ENCODE assay signal across 1 cellular context in the genomic region with DNA sequence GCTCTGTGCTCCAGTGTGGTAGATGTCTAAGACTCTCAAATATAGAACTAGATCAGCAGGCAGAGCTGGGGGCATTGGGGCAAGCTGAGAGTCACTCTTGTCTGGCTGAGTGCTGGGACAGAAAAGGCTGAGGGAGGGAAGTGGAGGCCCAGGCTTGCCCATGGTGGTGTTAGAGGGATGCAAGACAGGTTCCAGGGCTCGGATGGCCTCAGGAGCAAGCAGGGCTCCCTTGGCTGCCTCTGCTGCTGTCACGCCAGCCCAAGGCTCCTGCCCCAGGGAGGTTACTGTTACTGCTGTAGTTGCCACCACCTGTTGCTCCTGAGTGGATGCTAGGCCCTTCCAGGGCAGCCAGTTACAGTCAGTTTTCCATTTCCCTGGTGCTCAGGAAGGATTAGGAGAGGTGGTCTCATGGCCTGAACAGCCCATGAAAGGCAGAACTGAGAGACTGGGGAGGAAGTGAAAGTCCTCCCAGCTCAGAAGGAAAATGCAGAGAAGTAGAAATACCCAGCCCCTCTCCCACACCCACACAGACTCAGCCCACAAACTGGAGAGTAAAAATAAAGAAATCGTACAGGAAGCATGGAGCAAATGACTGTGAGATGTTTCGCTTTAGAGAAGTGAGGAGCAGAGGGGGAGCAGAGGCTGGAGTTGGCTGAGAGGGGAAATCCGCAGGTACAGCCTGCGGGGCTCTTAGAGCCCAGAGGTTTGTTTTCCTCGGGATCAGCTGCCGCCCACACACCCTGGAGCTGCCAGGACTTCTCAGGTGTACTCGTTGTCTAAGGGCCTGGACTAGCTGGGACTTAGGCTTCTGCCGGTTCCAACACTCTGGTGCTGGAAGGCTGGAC.
TF ChIP-seq lines count a peak whose summit lies in the region.

No MANE protein-coding gene starts in this region.

TF ChIP-seq in GM12878, 131 proteins besides CTCF, POLR2A, EP300 and RAD21 (continued from another document and continues in another):
- no peak for TF ChIP-seq ASH2L (IDR thresholded peaks at IDR 0.05; ENCODE audit: borderline replicate concordance, low read depth)
- TF ChIP-seq SP1 (IDR thresholded peaks at IDR 0.05; ENCODE audit: low read depth, low read length), result peak; percentile 50
- TF ChIP-seq SREBF1 (IDR thresholded peaks at IDR 0.05; ENCODE audit: low read length), result no peak
- TF ChIP-seq NFIC (IDR thresholded peaks at IDR 0.05; ENCODE audit: low read depth, low read length), result peak; percentile 99
- no peak for TF ChIP-seq MYB (IDR thresholded peaks at IDR 0.05; ENCODE audit: borderline replicate concordance, low read depth, low read length)
- TF ChIP-seq CREB1 (IDR thresholded peaks at IDR 0.05; ENCODE audit: low read depth), result peak; percentile 42
- TF ChIP-seq, protein P1, sequence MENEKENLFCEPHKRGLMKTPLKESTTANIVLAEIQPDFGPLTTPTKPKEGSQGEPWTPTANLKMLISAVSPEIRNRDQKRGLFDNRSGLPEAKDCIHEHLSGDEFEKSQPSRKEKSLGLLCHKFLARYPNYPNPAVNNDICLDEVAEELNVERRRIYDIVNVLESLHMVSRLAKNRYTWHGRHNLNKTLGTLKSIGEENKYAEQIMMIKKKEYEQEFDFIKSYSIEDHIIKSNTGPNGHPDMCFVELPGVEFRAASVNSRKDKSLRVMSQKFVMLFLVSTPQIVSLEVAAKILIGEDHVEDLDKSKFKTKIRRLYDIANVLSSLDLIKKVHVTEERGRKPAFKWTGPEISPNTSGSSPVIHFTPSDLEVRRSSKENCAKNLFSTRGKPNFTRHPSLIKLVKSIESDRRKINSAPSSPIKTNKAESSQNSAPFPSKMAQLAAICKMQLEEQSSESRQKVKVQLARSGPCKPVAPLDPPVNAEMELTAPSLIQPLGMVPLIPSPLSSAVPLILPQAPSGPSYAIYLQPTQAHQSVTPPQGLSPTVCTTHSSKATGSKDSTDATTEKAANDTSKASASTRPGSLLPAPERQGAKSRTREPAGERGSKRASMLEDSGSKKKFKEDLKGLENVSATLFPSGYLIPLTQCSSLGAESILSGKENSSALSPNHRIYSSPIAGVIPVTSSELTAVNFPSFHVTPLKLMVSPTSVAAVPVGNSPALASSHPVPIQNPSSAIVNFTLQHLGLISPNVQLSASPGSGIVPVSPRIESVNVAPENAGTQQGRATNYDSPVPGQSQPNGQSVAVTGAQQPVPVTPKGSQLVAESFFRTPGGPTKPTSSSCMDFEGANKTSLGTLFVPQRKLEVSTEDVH (IDR thresholded peaks at IDR 0.05; ENCODE audit: low read depth, partially characterized antibody), result peak; percentile 22
- TF ChIP-seq GATAD2B (conservative IDR thresholded peaks at IDR 0.05; ENCODE audit: low read depth), result peak; percentile 95
- peak in 1 of 2 experiments; percentile 91; a peak in 2 of 4 replicates for TF ChIP-seq ETV6 (conservative IDR thresholded peaks at IDR 0.05 in 1 of 2, IDR thresholded peaks at IDR 0.05 in 1 of 2; ENCODE audit: borderline replicate concordance in 1 of 2, low read depth in 1 of 2)
- TF ChIP-seq, protein P2, sequence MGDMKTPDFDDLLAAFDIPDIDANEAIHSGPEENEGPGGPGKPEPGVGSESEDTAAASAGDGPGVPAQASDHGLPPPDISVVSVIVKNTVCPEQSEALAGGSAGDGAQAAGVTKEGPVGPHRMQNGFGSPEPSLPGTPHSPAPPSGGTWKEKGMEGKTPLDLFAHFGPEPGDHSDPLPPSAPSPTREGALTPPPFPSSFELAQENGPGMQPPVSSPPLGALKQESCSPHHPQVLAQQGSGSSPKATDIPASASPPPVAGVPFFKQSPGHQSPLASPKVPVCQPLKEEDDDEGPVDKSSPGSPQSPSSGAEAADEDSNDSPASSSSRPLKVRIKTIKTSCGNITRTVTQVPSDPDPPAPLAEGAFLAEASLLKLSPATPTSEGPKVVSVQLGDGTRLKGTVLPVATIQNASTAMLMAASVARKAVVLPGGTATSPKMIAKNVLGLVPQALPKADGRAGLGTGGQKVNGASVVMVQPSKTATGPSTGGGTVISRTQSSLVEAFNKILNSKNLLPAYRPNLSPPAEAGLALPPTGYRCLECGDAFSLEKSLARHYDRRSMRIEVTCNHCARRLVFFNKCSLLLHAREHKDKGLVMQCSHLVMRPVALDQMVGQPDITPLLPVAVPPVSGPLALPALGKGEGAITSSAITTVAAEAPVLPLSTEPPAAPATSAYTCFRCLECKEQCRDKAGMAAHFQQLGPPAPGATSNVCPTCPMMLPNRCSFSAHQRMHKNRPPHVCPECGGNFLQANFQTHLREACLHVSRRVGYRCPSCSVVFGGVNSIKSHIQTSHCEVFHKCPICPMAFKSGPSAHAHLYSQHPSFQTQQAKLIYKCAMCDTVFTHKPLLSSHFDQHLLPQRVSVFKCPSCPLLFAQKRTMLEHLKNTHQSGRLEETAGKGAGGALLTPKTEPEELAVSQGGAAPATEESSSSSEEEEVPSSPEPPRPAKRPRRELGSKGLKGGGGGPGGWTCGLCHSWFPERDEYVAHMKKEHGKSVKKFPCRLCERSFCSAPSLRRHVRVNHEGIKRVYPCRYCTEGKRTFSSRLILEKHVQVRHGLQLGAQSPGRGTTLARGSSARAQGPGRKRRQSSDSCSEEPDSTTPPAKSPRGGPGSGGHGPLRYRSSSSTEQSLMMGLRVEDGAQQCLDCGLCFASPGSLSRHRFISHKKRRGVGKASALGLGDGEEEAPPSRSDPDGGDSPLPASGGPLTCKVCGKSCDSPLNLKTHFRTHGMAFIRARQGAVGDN (IDR thresholded peaks at IDR 0.05), result no peak
- TF ChIP-seq, protein P3, sequence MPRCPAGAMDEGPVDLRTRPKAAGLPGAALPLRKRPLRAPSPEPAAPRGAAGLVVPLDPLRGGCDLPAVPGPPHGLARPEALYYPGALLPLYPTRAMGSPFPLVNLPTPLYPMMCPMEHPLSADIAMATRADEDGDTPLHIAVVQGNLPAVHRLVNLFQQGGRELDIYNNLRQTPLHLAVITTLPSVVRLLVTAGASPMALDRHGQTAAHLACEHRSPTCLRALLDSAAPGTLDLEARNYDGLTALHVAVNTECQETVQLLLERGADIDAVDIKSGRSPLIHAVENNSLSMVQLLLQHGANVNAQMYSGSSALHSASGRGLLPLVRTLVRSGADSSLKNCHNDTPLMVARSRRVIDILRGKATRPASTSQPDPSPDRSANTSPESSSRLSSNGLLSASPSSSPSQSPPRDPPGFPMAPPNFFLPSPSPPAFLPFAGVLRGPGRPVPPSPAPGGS (IDR thresholded peaks at IDR 0.05; ENCODE audit: borderline replicate concordance, insufficient read depth, low read depth, low read length, poor library complexity, severe bottlenecking), result peak; percentile 98
- TF ChIP-seq, protein P4, sequence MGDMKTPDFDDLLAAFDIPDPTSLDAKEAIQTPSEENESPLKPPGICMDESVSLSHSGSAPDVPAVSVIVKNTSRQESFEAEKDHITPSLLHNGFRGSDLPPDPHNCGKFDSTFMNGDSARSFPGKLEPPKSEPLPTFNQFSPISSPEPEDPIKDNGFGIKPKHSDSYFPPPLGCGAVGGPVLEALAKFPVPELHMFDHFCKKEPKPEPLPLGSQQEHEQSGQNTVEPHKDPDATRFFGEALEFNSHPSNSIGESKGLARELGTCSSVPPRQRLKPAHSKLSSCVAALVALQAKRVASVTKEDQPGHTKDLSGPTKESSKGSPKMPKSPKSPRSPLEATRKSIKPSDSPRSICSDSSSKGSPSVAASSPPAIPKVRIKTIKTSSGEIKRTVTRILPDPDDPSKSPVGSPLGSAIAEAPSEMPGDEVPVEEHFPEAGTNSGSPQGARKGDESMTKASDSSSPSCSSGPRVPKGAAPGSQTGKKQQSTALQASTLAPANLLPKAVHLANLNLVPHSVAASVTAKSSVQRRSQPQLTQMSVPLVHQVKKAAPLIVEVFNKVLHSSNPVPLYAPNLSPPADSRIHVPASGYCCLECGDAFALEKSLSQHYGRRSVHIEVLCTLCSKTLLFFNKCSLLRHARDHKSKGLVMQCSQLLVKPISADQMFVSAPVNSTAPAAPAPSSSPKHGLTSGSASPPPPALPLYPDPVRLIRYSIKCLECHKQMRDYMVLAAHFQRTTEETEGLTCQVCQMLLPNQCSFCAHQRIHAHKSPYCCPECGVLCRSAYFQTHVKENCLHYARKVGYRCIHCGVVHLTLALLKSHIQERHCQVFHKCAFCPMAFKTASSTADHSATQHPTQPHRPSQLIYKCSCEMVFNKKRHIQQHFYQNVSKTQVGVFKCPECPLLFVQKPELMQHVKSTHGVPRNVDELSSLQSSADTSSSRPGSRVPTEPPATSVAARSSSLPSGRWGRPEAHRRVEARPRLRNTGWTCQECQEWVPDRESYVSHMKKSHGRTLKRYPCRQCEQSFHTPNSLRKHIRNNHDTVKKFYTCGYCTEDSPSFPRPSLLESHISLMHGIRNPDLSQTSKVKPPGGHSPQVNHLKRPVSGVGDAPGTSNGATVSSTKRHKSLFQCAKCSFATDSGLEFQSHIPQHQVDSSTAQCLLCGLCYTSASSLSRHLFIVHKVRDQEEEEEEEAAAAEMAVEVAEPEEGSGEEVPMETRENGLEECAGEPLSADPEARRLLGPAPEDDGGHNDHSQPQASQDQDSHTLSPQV (IDR thresholded peaks at IDR 0.05), result no peak
- no peak for TF ChIP-seq FOXK2 (IDR thresholded peaks at IDR 0.05)
- TF ChIP-seq FOS (IDR thresholded peaks at IDR 0.05; ENCODE audit: borderline replicate concordance, extremely low read depth, insufficient read length), result no peak
- peak; percentile 100 for TF ChIP-seq IKZF2 (IDR thresholded peaks at IDR 0.05)
- TF ChIP-seq, protein P5, sequence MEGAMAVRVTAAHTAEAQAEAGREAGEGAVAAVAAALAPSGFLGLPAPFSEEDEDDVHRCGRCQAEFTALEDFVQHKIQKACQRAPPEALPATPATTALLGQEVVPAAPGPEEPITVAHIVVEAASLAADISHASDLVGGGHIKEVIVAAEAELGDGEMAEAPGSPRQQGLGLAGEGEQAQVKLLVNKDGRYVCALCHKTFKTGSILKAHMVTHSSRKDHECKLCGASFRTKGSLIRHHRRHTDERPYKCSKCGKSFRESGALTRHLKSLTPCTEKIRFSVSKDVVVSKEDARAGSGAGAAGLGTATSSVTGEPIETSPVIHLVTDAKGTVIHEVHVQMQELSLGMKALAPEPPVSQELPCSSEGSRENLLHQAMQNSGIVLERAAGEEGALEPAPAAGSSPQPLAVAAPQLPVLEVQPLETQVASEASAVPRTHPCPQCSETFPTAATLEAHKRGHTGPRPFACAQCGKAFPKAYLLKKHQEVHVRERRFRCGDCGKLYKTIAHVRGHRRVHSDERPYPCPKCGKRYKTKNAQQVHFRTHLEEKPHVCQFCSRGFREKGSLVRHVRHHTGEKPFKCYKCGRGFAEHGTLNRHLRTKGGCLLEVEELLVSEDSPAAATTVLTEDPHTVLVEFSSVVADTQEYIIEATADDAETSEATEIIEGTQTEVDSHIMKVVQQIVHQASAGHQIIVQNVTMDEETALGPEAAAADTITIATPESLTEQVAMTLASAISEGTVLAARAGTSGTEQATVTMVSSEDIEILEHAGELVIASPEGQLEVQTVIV (IDR thresholded peaks at IDR 0.05; ENCODE audit: borderline replicate concordance, partially characterized antibody), result no peak
- no peak for TF ChIP-seq NR2C2 (IDR thresholded peaks at IDR 0.05; ENCODE audit: borderline replicate concordance, control insufficient read depth, insufficient read length, low read depth)
- no peak for TF ChIP-seq RFX5 (IDR thresholded peaks at IDR 0.05; ENCODE audit: low read depth, low read length)
- TF ChIP-seq CBX3 (IDR thresholded peaks at IDR 0.05; ENCODE audit: borderline replicate concordance, low read depth), result no peak
- TF ChIP-seq, protein P6, sequence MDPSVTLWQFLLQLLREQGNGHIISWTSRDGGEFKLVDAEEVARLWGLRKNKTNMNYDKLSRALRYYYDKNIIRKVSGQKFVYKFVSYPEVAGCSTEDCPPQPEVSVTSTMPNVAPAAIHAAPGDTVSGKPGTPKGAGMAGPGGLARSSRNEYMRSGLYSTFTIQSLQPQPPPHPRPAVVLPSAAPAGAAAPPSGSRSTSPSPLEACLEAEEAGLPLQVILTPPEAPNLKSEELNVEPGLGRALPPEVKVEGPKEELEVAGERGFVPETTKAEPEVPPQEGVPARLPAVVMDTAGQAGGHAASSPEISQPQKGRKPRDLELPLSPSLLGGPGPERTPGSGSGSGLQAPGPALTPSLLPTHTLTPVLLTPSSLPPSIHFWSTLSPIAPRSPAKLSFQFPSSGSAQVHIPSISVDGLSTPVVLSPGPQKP (IDR thresholded peaks at IDR 0.05; ENCODE audit: low read depth, low read length), result 0 out of 2 replicates have a peak, but pooled peaks have one; percentile 23
- no peak for TF ChIP-seq ZNF384 (IDR thresholded peaks at IDR 0.05; ENCODE audit: borderline replicate concordance, low read depth, low read length)
- TF ChIP-seq BMI1 (IDR thresholded peaks at IDR 0.05; ENCODE audit: borderline replicate concordance), result peak; percentile 80; the same call in 1 of the 2 replicates
- TF ChIP-seq ZNF217 (IDR thresholded peaks at IDR 0.05), result peak; percentile 84
- TF ChIP-seq YY1 (IDR thresholded peaks at IDR 0.05; ENCODE audit: low read depth, low read length), result 0 out of 2 replicates have a peak, but pooled peaks have one; percentile 10
- TF ChIP-seq, protein P7, sequence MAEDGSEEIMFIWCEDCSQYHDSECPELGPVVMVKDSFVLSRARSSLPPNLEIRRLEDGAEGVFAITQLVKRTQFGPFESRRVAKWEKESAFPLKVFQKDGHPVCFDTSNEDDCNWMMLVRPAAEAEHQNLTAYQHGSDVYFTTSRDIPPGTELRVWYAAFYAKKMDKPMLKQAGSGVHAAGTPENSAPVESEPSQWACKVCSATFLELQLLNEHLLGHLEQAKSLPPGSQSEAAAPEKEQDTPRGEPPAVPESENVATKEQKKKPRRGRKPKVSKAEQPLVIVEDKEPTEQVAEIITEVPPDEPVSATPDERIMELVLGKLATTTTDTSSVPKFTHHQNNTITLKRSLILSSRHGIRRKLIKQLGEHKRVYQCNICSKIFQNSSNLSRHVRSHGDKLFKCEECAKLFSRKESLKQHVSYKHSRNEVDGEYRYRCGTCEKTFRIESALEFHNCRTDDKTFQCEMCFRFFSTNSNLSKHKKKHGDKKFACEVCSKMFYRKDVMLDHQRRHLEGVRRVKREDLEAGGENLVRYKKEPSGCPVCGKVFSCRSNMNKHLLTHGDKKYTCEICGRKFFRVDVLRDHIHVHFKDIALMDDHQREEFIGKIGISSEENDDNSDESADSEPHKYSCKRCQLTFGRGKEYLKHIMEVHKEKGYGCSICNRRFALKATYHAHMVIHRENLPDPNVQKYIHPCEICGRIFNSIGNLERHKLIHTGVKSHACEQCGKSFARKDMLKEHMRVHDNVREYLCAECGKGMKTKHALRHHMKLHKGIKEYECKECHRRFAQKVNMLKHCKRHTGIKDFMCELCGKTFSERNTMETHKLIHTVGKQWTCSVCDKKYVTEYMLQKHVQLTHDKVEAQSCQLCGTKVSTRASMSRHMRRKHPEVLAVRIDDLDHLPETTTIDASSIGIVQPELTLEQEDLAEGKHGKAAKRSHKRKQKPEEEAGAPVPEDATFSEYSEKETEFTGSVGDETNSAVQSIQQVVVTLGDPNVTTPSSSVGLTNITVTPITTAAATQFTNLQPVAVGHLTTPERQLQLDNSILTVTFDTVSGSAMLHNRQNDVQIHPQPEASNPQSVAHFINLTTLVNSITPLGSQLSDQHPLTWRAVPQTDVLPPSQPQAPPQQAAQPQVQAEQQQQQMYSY (CRISPR knock-in tag; IDR thresholded peaks at IDR 0.05), result no peak
- peak; percentile 98 for TF ChIP-seq RUNX3 (IDR thresholded peaks at IDR 0.05; ENCODE audit: low read length)
- TF ChIP-seq, protein P8, sequence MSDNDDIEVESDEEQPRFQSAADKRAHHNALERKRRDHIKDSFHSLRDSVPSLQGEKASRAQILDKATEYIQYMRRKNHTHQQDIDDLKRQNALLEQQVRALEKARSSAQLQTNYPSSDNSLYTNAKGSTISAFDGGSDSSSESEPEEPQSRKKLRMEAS (IDR thresholded peaks at IDR 0.05; ENCODE audit: low read depth, low read length), result peak; percentile 14; the same call in 1 of the 2 replicates
- TF ChIP-seq RCOR1 (conservative IDR thresholded peaks at IDR 0.05; ENCODE audit: low read depth, low read length), result peak; percentile 90; the same call in 1 of the 2 replicates
- peak; percentile 99 for TF ChIP-seq DPF2 (IDR thresholded peaks at IDR 0.05)
